8 cellular contexts compared by ENCODE assay signal in genomic region chr2:164599954-164600589, GRCh38. TPM values are rescaled to one million over a fixed set of nuclear protein-coding genes. Genes with fewer than 3 reads are reported as not detected.
DNase-seq lines count a peak whose midpoint lies in the region; ATAC-seq and TF ChIP-seq lines count a peak whose summit lies in the region.

No MANE protein-coding gene starts in this region.

- no peaks in the 10 kb centered on the region for H4K20me1 ChIP-seq in MM.1S (ENCODE audit: insufficient read depth, low read length)

- peak; percentile 21 for DNase-seq in activated naive CD4-positive, alpha-beta T cell treated with anti-CD3 and anti-CD28 coated beads for 36 hours
- no peak for DNase-seq in activated naive CD4-positive, alpha-beta T cell treated with anti-CD3 and anti-CD28 coated beads, Interleukin-2, amount 10 ng/mL, durations not matched to agents 7 days and 5 days
- DNase-seq in MM.1S (peak; percentile 83), SK-MEL-5 (ENCODE audit: low read depth, low spot score) (peak; percentile 86), fibroblast of gingiva (ENCODE audit: low read depth) (peak; percentile 76), osteocyte (ENCODE audit: extremely low spot score, unreplicated experiment) (no peak)
- no peak for DNase-seq in CD8-positive, alpha-beta memory T cell

- H3K27ac ChIP-seq in MM.1S (ENCODE audit: low read length) = no peak overlapping the region
- H3K27ac ChIP-seq in CD8-positive, alpha-beta memory T cell (ENCODE audit: low read depth, low read length) = no peak overlapping the region

- no peak overlapping the region for H3K9ac ChIP-seq in MM.1S (ENCODE audit: low read length)

- H3K4me2 ChIP-seq in MM.1S (ENCODE audit: low read depth, low read length) = no peak overlapping the region

- no peaks in the 10 kb centered on the region for H3K9me2 ChIP-seq in MM.1S (replicated peaks; ENCODE audit: insufficient read depth, low read length)

- H3K79me2 ChIP-seq in MM.1S (ENCODE audit: low read length) = no peaks in the 10 kb centered on the region

- CTCF ChIA-PET in activated naive CD4-positive, alpha-beta T cell treated with anti-CD3 and anti-CD28 coated beads for 36 hours (lab: Charles Lee) = no interaction called here
- CTCF ChIA-PET in activated naive CD4-positive, alpha-beta T cell treated with anti-CD3 and anti-CD28 coated beads, Interleukin-2, amount 10 ng/mL, durations not matched to agents 7 days and 5 days (lab: Charles Lee) = no interaction called here
- CTCF ChIA-PET in CD8-positive, alpha-beta memory T cell (lab: Charles Lee) = no interaction called here

- H3K4me1 Mint-ChIP-seq in activated naive CD4-positive, alpha-beta T cell treated with anti-CD3 and anti-CD28 coated beads for 36 hours (ENCODE audit: low read depth) = no peaks in the 10 kb centered on the region
- H3K4me1 Mint-ChIP-seq in activated naive CD4-positive, alpha-beta T cell treated with anti-CD3 and anti-CD28 coated beads, Interleukin-2, amount 10 ng/mL, durations not matched to agents 7 days and 5 days = no peaks in the 10 kb centered on the region
- peaks cover 6% of the 10 kb centered on the region for H3K4me1 Mint-ChIP-seq in osteocyte (ENCODE audit: unreplicated experiment)
- H3K4me1 Mint-ChIP-seq in CD8-positive, alpha-beta memory T cell = no peaks in the 10 kb centered on the region

- POLR2A ChIA-PET in CD8-positive, alpha-beta memory T cell (lab: Charles Lee) = no interaction called here

- H3K4me3 Mint-ChIP-seq in activated naive CD4-positive, alpha-beta T cell treated with anti-CD3 and anti-CD28 coated beads for 36 hours = no peak overlapping the region
- no peak overlapping the region for H3K4me3 Mint-ChIP-seq in activated naive CD4-positive, alpha-beta T cell treated with anti-CD3 and anti-CD28 coated beads, Interleukin-2, amount 10 ng/mL, durations not matched to agents 7 days and 5 days
- no peak overlapping the region for H3K4me3 Mint-ChIP-seq in osteocyte (ENCODE audit: unreplicated experiment)
- H3K4me3 Mint-ChIP-seq in CD8-positive, alpha-beta memory T cell = no peak overlapping the region

- H3K9me3 Mint-ChIP-seq in activated naive CD4-positive, alpha-beta T cell treated with anti-CD3 and anti-CD28 coated beads for 36 hours = no peaks in the 10 kb centered on the region
- no peaks in the 10 kb centered on the region for H3K9me3 Mint-ChIP-seq in activated naive CD4-positive, alpha-beta T cell treated with anti-CD3 and anti-CD28 coated beads, Interleukin-2, amount 10 ng/mL, durations not matched to agents 7 days and 5 days
- no peaks in the 10 kb centered on the region for H3K9me3 Mint-ChIP-seq in osteocyte (ENCODE audit: unreplicated experiment)
- H3K9me3 Mint-ChIP-seq in CD8-positive, alpha-beta memory T cell = peaks cover 0 to 3% (median 0%) of the 10 kb centered on the region in 5 donors

- H3K4me1 ChIP-seq in MM.1S (ENCODE audit: low read length) = no peaks in the 10 kb centered on the region
- H3K4me1 ChIP-seq in CD8-positive, alpha-beta memory T cell (ENCODE audit: insufficient read depth, low read length) = no peaks in the 10 kb centered on the region

- TF ChIP-seq CTCF in MM.1S (IDR thresholded peaks at IDR 0.05; ENCODE audit: low read length) = peak; percentile 97
- peak; percentile 91 for TF ChIP-seq CTCF in osteocyte (IDR thresholded peaks at IDR 0.05)

- no peaks in the 10 kb centered on the region for H3K9me3 ChIP-seq in MM.1S (replicated peaks; ENCODE audit: insufficient read depth, low read length)
- H3K9me3 ChIP-seq in CD8-positive, alpha-beta memory T cell (ENCODE audit: low read length) = no peaks in the 10 kb centered on the region

- in situ Hi-C loops in SK-MEL-5 (cut with HindIII; ENCODE audit: low pct_unique_long_range_greater_than_20kb, low sequenced_read_pairs) = no loop called here

- no peaks in the 10 kb centered on the region for H3K36me3 Mint-ChIP-seq in activated naive CD4-positive, alpha-beta T cell treated with anti-CD3 and anti-CD28 coated beads for 36 hours (ENCODE audit: low read depth)
- H3K36me3 Mint-ChIP-seq in activated naive CD4-positive, alpha-beta T cell treated with anti-CD3 and anti-CD28 coated beads, Interleukin-2, amount 10 ng/mL, durations not matched to agents 7 days and 5 days = no peaks in the 10 kb centered on the region
- no peaks in the 10 kb centered on the region for H3K36me3 Mint-ChIP-seq in osteocyte (ENCODE audit: unreplicated experiment)
- no peaks in the 10 kb centered on the region for H3K36me3 Mint-ChIP-seq in CD8-positive, alpha-beta memory T cell

- no peaks in the 10 kb centered on the region for H3F3A ChIP-seq in MM.1S (ENCODE audit: insufficient read depth, low read length)

- H3K27me3 Mint-ChIP-seq in activated naive CD4-positive, alpha-beta T cell treated with anti-CD3 and anti-CD28 coated beads for 36 hours (ENCODE audit: low read depth) = no peaks in the 10 kb centered on the region
- H3K27me3 Mint-ChIP-seq in activated naive CD4-positive, alpha-beta T cell treated with anti-CD3 and anti-CD28 coated beads, Interleukin-2, amount 10 ng/mL, durations not matched to agents 7 days and 5 days = no peaks in the 10 kb centered on the region
- no peaks in the 10 kb centered on the region for H3K27me3 Mint-ChIP-seq in osteocyte (ENCODE audit: unreplicated experiment)
- no peaks in the 10 kb centered on the region for H3K27me3 Mint-ChIP-seq in CD8-positive, alpha-beta memory T cell

- H2AFZ ChIP-seq in MM.1S (ENCODE audit: low read length) = no peak overlapping the region

- no peaks in the 10 kb centered on the region for H3K27me3 ChIP-seq in MM.1S (replicated peaks; ENCODE audit: insufficient read depth, low read length)
- no peaks in the 10 kb centered on the region for H3K27me3 ChIP-seq in CD8-positive, alpha-beta memory T cell (ENCODE audit: insufficient read depth, low read length, poor library complexity, severe bottlenecking)

- H3K4me3 ChIP-seq in MM.1S (ENCODE audit: low read length) = no peak overlapping the region
- no peak overlapping the region for H3K4me3 ChIP-seq in CD8-positive, alpha-beta memory T cell (ENCODE audit: low read length)

- no peak overlapping the region for H3K27ac Mint-ChIP-seq in activated naive CD4-positive, alpha-beta T cell treated with anti-CD3 and anti-CD28 coated beads for 36 hours
- no peak overlapping the region for H3K27ac Mint-ChIP-seq in activated naive CD4-positive, alpha-beta T cell treated with anti-CD3 and anti-CD28 coated beads, Interleukin-2, amount 10 ng/mL, durations not matched to agents 7 days and 5 days
- H3K27ac Mint-ChIP-seq in osteocyte (ENCODE audit: unreplicated experiment) = no peak overlapping the region
- H3K27ac Mint-ChIP-seq in CD8-positive, alpha-beta memory T cell = no peak overlapping the region

- intact Hi-C loops in activated naive CD4-positive, alpha-beta T cell treated with anti-CD3 and anti-CD28 coated beads for 36 hours (cut with micrococcal nuclease) = loop anchor here (1.0 to 5.0 kb wide), 2 partner anchors 40 to 1433 kb away; no protein-coding TSS in a partner anchor

- H3K36me3 ChIP-seq in MM.1S (replicated peaks; ENCODE audit: insufficient read depth, low read length) = no peaks in the 10 kb centered on the region
- H3K36me3 ChIP-seq in CD8-positive, alpha-beta memory T cell (ENCODE audit: insufficient read depth, low read length) = no peaks in the 10 kb centered on the region

- ATAC-seq in HG02610 (IDR thresholded peaks at IDR 0.05; ENCODE audit: unreplicated experiment) = peak; percentile 97

RNA-seq across cellular contexts. Expression of gene GRB14, which starts 21.2 kb away (rescaled TPM):
- total RNA-seq in activated naive CD4-positive, alpha-beta T cell treated with anti-CD3 and anti-CD28 coated beads for 36 hours = not detected
- 4.1 and 4.5 TPM in 2 replicates for total RNA-seq in SK-MEL-5 (2014; rRNA removed; shearing (Covaris generic))
- 3.8 and 8.3 TPM in 2 replicates for polyA plus RNA-seq in SK-MEL-5 (2015; cell fraction: cytosol; rRNA removed)
- polyA plus RNA-seq in SK-MEL-5 (2015; cell fraction: nucleus; rRNA removed) = 30.5 and 36.3 TPM in 2 replicates
- 0.83 and 2.5 TPM in 2 replicates for total RNA-seq in osteocyte
- total RNA-seq in CD8-positive, alpha-beta memory T cell = not detected
- not detected for polyA plus RNA-seq in CD8-positive, alpha-beta memory T cell

Comparison
In these comparisons a context has a peak if more than half of its experiments do, and no peak if none do; other contexts are left out.
1. DNase-seq: peak in activated naive CD4-positive, alpha-beta T cell treated with anti-CD3 and anti-CD28 coated beads for 36 hours (single experiment), MM.1S (single experiment), SK-MEL-5 (single experiment) and fibroblast of gingiva (single experiment); none in activated naive CD4-positive, alpha-beta T cell treated with anti-CD3 and anti-CD28 coated beads, Interleukin-2, amount 10 ng/mL, durations not matched to agents 7 days and 5 days (single experiment), osteocyte (single experiment) and CD8-positive, alpha-beta memory T cell (0 of 5).